In the genomic region with DNA sequence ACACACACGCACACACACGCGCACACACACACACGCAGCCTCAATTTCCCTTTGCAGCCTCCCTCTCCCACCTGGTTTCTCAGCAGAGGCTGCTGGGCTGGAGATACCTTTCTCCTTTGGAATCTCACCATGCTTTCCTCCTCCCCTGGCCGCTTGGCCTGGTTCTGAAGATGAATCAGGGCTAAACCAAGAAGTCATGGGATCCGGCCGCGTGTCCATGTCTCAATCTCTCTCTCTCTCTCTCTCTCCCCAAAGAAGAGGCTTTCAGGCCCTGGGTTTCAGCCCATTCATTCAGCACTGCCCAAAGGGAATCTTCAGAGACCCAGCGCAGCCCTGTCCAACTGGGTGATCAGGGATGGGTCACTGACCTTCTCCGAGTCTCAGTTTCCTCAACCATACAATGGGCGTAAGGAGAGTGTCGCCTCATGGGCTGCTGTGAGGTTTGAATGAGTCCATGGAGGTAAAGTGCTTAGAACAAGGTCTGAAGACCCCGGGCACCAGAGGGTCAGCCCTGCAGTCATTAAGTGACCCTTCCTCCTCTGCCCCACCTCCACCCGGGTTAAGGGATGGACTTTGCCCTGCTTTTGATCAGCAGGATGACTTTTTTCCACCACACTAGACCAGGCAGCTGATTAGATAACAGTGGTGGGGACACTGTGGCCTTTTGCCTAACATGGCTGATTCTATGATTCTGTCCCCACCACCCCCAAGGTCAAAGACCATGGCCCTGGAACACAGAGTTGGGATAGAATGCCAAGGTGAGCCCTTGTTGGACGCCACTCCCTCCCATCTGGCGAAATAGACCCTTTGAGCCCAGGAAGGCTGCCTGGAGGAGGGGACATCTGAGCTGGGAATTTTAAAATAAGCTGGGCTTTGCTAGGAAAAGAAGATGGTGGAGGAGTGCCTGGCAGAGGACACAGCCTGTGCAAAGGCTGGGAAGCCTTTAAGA, we compare ENCODE assay signal across 1 cellular context.
TF ChIP-seq lines count a peak whose summit lies in the region.

No MANE protein-coding gene starts in this region.

TF ChIP-seq in HepG2, 621 proteins besides CTCF, POLR2A, EP300 and RAD21 (continued from another document and continues in another):
- TF ChIP-seq, protein P1, sequence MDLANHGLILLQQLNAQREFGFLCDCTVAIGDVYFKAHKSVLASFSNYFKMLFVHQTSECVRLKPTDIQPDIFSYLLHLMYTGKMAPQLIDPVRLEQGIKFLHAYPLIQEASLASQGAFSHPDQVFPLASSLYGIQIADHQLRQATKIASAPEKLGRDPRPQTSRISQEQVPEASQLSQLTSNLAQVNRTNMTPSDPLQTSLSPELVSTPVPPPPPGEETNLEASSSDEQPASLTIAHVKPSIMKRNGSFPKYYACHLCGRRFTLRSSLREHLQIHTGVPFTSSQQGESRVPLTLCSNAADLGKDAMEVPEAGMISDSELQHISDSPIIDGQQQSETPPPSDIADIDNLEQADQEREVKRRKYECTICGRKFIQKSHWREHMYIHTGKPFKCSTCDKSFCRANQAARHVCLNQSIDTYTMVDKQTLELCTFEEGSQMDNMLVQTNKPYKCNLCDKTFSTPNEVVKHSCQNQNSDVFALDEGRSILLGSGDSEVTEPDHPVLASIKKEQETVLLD (CRISPR knock-in tag; IDR thresholded peaks at IDR 0.05; ENCODE audit: low read depth), result no peak
- TF ChIP-seq RCOR2 (CRISPR knock-in tag; IDR thresholded peaks at IDR 0.05) (peak; percentile 97), WIZ (CRISPR knock-in tag; IDR thresholded peaks at IDR 0.05) (0 out of 2 replicates have a peak, but pooled peaks have one; percentile 59), HDAC1 (CRISPR knock-in tag; IDR thresholded peaks at IDR 0.05) (peak; percentile 97), RBAK (CRISPR knock-in tag; IDR thresholded peaks at IDR 0.05) (no peak), MXD4 (CRISPR knock-in tag; IDR thresholded peaks at IDR 0.05) (peak; percentile 74; the same call in 1 of the 2 replicates), NCOA1 (CRISPR knock-in tag; IDR thresholded peaks at IDR 0.05) (peak; percentile 74; the same call in 1 of the 2 replicates), NONO (IDR thresholded peaks at IDR 0.05) (no peak), NONO (CRISPR knock-in tag; conservative IDR thresholded peaks at IDR 0.05) (peak; percentile 91), ZNF768 (CRISPR knock-in tag; IDR thresholded peaks at IDR 0.05) (no peak), KAT2B (IDR thresholded peaks at IDR 0.05; ENCODE audit: borderline replicate concordance, low read depth, low read length) (no peak), ZNF136 (CRISPR knock-in tag; IDR thresholded peaks at IDR 0.05; ENCODE audit: low read depth) (0 out of 2 replicates have a peak, but pooled peaks have one; percentile 28), ZNF7 (CRISPR knock-in tag; IDR thresholded peaks at IDR 0.05) (no peak), NFKBIZ (CRISPR knock-in tag; IDR thresholded peaks at IDR 0.05) (0 out of 2 replicates have a peak, but pooled peaks have one; percentile 70), MYC (CRISPR knock-in tag; IDR thresholded peaks at IDR 0.05; ENCODE audit: borderline replicate concordance) (peak; percentile 64; the same call in 1 of the 2 replicates), KDM3A (CRISPR knock-in tag; IDR thresholded peaks at IDR 0.05; ENCODE audit: low read depth) (no peak; the same call in 1 of the 2 replicates), ZNF605 (CRISPR knock-in tag; IDR thresholded peaks at IDR 0.05) (0 out of 2 replicates have a peak, but pooled peaks have one; percentile 65), SATB2 (CRISPR knock-in tag; IDR thresholded peaks at IDR 0.05) (no peak), ZNF615 (CRISPR knock-in tag; IDR thresholded peaks at IDR 0.05; ENCODE audit: borderline replicate concordance) (no peak), FOSL2 (CRISPR knock-in tag; IDR thresholded peaks at IDR 0.05) (peak; percentile 76), ZNF816 (CRISPR knock-in tag; IDR thresholded peaks at IDR 0.05; ENCODE audit: borderline replicate concordance) (peak; percentile 47; the same call in 1 of the 2 replicates), NFIB (CRISPR knock-in tag; IDR thresholded peaks at IDR 0.05; ENCODE audit: borderline replicate concordance) (no peak), SP140L (CRISPR knock-in tag; IDR thresholded peaks at IDR 0.05; ENCODE audit: borderline replicate concordance) (no peak), ZNF354B (CRISPR knock-in tag; IDR thresholded peaks at IDR 0.05) (0 out of 2 replicates have a peak, but pooled peaks have one; percentile 15), ZNF567 (CRISPR knock-in tag; IDR thresholded peaks at IDR 0.05; ENCODE audit: borderline replicate concordance) (no peak), HCFC1 (IDR thresholded peaks at IDR 0.05; ENCODE audit: low read depth, low read length) (no peak), ZBTB3 (CRISPR knock-in tag; IDR thresholded peaks at IDR 0.05; ENCODE audit: borderline replicate concordance, low read depth) (no peak), ZNF572 (CRISPR knock-in tag; IDR thresholded peaks at IDR 0.05) (no peak), ZBTB20 (CRISPR knock-in tag; IDR thresholded peaks at IDR 0.05; ENCODE audit: borderline replicate concordance, low read depth) (peak; percentile 13; the same call in 1 of the 2 replicates)
- TF ChIP-seq, protein P2, sequence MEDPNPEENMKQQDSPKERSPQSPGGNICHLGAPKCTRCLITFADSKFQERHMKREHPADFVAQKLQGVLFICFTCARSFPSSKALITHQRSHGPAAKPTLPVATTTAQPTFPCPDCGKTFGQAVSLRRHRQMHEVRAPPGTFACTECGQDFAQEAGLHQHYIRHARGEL (CRISPR knock-in tag; IDR thresholded peaks at IDR 0.05), result no peak
- TF ChIP-seq, protein P3, sequence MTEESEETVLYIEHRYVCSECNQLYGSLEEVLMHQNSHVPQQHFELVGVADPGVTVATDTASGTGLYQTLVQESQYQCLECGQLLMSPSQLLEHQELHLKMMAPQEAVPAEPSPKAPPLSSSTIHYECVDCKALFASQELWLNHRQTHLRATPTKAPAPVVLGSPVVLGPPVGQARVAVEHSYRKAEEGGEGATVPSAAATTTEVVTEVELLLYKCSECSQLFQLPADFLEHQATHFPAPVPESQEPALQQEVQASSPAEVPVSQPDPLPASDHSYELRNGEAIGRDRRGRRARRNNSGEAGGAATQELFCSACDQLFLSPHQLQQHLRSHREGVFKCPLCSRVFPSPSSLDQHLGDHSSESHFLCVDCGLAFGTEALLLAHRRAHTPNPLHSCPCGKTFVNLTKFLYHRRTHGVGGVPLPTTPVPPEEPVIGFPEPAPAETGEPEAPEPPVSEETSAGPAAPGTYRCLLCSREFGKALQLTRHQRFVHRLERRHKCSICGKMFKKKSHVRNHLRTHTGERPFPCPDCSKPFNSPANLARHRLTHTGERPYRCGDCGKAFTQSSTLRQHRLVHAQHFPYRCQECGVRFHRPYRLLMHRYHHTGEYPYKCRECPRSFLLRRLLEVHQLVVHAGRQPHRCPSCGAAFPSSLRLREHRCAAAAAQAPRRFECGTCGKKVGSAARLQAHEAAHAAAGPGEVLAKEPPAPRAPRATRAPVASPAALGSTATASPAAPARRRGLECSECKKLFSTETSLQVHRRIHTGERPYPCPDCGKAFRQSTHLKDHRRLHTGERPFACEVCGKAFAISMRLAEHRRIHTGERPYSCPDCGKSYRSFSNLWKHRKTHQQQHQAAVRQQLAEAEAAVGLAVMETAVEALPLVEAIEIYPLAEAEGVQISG (CRISPR knock-in tag; IDR thresholded peaks at IDR 0.05), result peak; percentile 49
- TF ChIP-seq, protein P4, sequence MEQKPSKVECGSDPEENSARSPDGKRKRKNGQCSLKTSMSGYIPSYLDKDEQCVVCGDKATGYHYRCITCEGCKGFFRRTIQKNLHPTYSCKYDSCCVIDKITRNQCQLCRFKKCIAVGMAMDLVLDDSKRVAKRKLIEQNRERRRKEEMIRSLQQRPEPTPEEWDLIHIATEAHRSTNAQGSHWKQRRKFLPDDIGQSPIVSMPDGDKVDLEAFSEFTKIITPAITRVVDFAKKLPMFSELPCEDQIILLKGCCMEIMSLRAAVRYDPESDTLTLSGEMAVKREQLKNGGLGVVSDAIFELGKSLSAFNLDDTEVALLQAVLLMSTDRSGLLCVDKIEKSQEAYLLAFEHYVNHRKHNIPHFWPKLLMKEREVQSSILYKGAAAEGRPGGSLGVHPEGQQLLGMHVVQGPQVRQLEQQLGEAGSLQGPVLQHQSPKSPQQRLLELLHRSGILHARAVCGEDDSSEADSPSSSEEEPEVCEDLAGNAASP (CRISPR knock-in tag; IDR thresholded peaks at IDR 0.05; ENCODE audit: borderline replicate concordance), result peak; percentile 91; the same call in 1 of the 2 replicates
- TF ChIP-seq, protein P5, sequence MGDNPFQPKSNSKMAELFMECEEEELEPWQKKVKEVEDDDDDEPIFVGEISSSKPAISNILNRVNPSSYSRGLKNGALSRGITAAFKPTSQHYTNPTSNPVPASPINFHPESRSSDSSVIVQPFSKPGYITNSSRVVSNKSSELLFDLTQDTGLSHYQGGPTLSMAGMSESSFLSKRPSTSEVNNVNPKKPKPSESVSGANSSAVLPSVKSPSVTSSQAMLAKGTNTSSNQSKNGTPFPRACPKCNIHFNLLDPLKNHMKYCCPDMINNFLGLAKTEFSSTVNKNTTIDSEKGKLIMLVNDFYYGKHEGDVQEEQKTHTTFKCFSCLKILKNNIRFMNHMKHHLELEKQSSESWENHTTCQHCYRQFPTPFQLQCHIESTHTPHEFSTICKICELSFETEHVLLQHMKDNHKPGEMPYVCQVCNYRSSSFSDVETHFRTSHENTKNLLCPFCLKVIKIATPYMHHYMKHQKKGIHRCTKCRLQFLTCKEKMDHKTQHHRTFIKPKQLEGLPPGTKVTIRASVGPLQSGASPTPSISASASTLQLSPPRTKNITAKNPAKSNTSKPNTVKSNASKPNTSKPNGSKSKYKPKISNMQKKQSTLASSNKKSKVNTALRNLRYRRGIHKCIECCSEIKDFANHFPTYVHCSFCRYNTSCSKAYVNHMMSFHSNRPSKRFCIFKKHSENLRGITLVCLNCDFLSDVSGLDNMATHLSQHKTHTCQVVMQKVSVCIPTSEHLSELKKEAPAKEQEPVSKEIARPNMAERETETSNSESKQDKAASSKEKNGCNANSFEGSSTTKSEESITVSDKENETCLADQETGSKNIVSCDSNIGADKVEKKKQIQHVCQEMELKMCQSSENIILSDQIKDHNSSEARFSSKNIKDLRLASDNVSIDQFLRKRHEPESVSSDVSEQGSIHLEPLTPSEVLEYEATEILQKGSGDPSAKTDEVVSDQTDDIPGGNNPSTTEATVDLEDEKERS (CRISPR knock-in tag; IDR thresholded peaks at IDR 0.05), result peak; percentile 95
- TF ChIP-seq, protein P6, sequence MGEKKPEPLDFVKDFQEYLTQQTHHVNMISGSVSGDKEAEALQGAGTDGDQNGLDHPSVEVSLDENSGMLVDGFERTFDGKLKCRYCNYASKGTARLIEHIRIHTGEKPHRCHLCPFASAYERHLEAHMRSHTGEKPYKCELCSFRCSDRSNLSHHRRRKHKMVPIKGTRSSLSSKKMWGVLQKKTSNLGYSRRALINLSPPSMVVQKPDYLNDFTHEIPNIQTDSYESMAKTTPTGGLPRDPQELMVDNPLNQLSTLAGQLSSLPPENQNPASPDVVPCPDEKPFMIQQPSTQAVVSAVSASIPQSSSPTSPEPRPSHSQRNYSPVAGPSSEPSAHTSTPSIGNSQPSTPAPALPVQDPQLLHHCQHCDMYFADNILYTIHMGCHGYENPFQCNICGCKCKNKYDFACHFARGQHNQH (CRISPR knock-in tag; IDR thresholded peaks at IDR 0.05), result peak; percentile 91
- TF ChIP-seq, protein P7, sequence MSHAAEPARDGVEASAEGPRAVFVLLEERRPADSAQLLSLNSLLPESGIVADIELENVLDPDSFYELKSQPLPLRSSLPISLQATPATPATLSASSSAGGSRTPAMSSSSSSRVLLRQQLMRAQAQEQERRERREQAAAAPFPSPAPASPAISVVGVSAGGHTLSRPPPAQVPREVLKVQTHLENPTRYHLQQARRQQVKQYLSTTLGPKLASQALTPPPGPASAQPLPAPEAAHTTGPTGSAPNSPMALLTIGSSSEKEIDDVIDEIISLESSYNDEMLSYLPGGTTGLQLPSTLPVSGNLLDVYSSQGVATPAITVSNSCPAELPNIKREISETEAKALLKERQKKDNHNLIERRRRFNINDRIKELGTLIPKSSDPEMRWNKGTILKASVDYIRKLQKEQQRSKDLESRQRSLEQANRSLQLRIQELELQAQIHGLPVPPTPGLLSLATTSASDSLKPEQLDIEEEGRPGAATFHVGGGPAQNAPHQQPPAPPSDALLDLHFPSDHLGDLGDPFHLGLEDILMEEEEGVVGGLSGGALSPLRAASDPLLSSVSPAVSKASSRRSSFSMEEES (CRISPR knock-in tag; IDR thresholded peaks at IDR 0.05), result peak; percentile 89
- TF ChIP-seq, protein P8, sequence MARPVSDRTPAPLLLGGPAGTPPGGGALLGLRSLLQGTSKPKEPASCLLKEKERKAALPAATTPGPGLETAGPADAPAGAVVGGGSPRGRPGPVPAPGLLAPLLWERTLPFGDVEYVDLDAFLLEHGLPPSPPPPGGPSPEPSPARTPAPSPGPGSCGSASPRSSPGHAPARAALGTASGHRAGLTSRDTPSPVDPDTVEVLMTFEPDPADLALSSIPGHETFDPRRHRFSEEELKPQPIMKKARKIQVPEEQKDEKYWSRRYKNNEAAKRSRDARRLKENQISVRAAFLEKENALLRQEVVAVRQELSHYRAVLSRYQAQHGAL (CRISPR knock-in tag; IDR thresholded peaks at IDR 0.05; ENCODE audit: not compliant biosample characterization), result no peak
- TF ChIP-seq, protein P9, sequence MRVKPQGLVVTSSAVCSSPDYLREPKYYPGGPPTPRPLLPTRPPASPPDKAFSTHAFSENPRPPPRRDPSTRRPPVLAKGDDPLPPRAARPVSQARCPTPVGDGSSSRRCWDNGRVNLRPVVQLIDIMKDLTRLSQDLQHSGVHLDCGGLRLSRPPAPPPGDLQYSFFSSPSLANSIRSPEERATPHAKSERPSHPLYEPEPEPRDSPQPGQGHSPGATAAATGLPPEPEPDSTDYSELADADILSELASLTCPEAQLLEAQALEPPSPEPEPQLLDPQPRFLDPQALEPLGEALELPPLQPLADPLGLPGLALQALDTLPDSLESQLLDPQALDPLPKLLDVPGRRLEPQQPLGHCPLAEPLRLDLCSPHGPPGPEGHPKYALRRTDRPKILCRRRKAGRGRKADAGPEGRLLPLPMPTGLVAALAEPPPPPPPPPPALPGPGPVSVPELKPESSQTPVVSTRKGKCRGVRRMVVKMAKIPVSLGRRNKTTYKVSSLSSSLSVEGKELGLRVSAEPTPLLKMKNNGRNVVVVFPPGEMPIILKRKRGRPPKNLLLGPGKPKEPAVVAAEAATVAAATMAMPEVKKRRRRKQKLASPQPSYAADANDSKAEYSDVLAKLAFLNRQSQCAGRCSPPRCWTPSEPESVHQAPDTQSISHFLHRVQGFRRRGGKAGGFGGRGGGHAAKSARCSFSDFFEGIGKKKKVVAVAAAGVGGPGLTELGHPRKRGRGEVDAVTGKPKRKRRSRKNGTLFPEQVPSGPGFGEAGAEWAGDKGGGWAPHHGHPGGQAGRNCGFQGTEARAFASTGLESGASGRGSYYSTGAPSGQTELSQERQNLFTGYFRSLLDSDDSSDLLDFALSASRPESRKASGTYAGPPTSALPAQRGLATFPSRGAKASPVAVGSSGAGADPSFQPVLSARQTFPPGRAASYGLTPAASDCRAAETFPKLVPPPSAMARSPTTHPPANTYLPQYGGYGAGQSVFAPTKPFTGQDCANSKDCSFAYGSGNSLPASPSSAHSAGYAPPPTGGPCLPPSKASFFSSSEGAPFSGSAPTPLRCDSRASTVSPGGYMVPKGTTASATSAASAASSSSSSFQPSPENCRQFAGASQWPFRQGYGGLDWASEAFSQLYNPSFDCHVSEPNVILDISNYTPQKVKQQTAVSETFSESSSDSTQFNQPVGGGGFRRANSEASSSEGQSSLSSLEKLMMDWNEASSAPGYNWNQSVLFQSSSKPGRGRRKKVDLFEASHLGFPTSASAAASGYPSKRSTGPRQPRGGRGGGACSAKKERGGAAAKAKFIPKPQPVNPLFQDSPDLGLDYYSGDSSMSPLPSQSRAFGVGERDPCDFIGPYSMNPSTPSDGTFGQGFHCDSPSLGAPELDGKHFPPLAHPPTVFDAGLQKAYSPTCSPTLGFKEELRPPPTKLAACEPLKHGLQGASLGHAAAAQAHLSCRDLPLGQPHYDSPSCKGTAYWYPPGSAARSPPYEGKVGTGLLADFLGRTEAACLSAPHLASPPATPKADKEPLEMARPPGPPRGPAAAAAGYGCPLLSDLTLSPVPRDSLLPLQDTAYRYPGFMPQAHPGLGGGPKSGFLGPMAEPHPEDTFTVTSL (CRISPR knock-in tag; IDR thresholded peaks at IDR 0.05; ENCODE audit: borderline replicate concordance), result peak; percentile 88; the same call in 1 of the 2 replicates
